ENCODE assay signal across 10 cellular contexts in genomic region chr11:103609117-103610066, GRCh38.
DNase-seq lines count a peak whose midpoint lies in the region; ATAC-seq and TF ChIP-seq lines count a peak whose summit lies in the region.
"Had no signal": no experiment of that assay in that cellular context is flagged by ENCODE, and none has a peak within 500 bp of the region (broad histone marks: within the 10 kb centered on the region; RNA-seq: fewer than 3 reads in every experiment).

No MANE protein-coding gene starts in this region.

- H3K9me3 Mint-ChIP-seq in nephron progenitor cell: peaks cover 9% of the 10 kb centered on the region

- no peaks in the 10 kb centered on the region for H3K4me1 Mint-ChIP-seq in nephron progenitor cell

- no peaks in the 10 kb centered on the region for H3K36me3 Mint-ChIP-seq in nephron progenitor cell (ENCODE audit: low read depth)

- 44 to 81% methylated on average over 2 of the region's 2 CpGs for WGBS in lower leg skin, 2 donors

- intact Hi-C loops in lower leg skin (cut with DNase I; ENCODE audit: low total_unique reads): no loop called here

- H3K27ac Mint-ChIP-seq in nephron progenitor cell: no peak overlapping the region

- H3K4me1 ChIP-seq in Karpas-422 (ENCODE audit: low read length): no peaks in the 10 kb centered on the region
- H3K4me1 ChIP-seq: parathyroid adenoma had no signal

- H3K4me3 Mint-ChIP-seq in nephron progenitor cell: no peak overlapping the region

- H3K9me3 ChIP-seq in Karpas-422 (ENCODE audit: low read length): no peaks in the 10 kb centered on the region

- no peaks in the 10 kb centered on the region for H4K20me1 ChIP-seq in Karpas-422 (ENCODE audit: insufficient read depth, low read depth, low read length)

- DNase-seq in EH (ENCODE audit: low read depth) (peak; percentile 97), Karpas-422 (peak; percentile 68), T47D (ENCODE audit: low read depth in 1 of 2, low spot score in 1 of 2) (peak; percentile 21 to 58), nephron progenitor cell (no peak), KG1 (lab: John Stamatoyannopoulos, UW) (no peak), NCI-H2107 (lab: John Stamatoyannopoulos, UW) (no peak), lower leg skin (ENCODE audit: low spot score in 2 of 2) (no peak)

- no peaks in the 10 kb centered on the region for H3K79me2 ChIP-seq in Karpas-422 (ENCODE audit: low read length)
- H3K79me2 ChIP-seq: parathyroid adenoma had no signal

- no peak for ATAC-seq in GM21528 (IDR thresholded peaks at IDR 0.05; ENCODE audit: low FRiP score, unreplicated experiment)

- TF ChIP-seq CTCF in nephron progenitor cell (IDR thresholded peaks at IDR 0.05) (peak; percentile 20), lower leg skin (IDR thresholded peaks at IDR 0.05) (no peak)

- in situ Hi-C loops in T47D (cut with HindIII; ENCODE audit: low pct_unique_long_range_greater_than_20kb, low sequenced_read_pairs): no loop called here

- H3K36me3 ChIP-seq in Karpas-422 (ENCODE audit: insufficient read depth, low read length): no peaks in the 10 kb centered on the region

- H3K27ac ChIP-seq in Karpas-422 (ENCODE audit: low read length): no peak overlapping the region
- H3K27ac ChIP-seq: coronary artery, parathyroid adenoma had no signal

- H3K9ac ChIP-seq in Karpas-422 (ENCODE audit: low read length): no peak overlapping the region
- H3K9ac ChIP-seq: parathyroid adenoma had no signal

- no peak overlapping the region for H2AFZ ChIP-seq in Karpas-422 (ENCODE audit: low read length)
- H2AFZ ChIP-seq: parathyroid adenoma had no signal

- no peak for TF ChIP-seq POLR2A in lower leg skin (IDR thresholded peaks at IDR 0.05)

- peaks cover 4% of the 10 kb centered on the region for H3K27me3 Mint-ChIP-seq in nephron progenitor cell (ENCODE audit: low read depth, poor library complexity)

- no peaks in the 10 kb centered on the region for H3K27me3 ChIP-seq in Karpas-422 (ENCODE audit: low read length)

- no peaks in the 10 kb centered on the region for H3K9me2 ChIP-seq in Karpas-422 (replicated peaks; ENCODE audit: insufficient read depth, low read length)

- H3K4me3 ChIP-seq in Karpas-422 (ENCODE audit: low read length) (no peak overlapping the region), lower leg skin (ENCODE audit: low read depth, poor library complexity, severe bottlenecking) (no peak overlapping the region)
- H3K4me3 ChIP-seq: coronary artery had no signal

- H3K4me2 ChIP-seq in Karpas-422 (ENCODE audit: low read depth, low read length, poor library complexity, severe bottlenecking): no peak overlapping the region

Comparison
In these comparisons a context has a peak if more than half of its experiments do, and no peak if none do; other contexts are left out.
1. DNase-seq: peak in EH (single experiment), Karpas-422 (single experiment) and T47D (2 of 2); none in nephron progenitor cell (single experiment), KG1 (single experiment), NCI-H2107 (single experiment) and lower leg skin (0 of 2).